ENCODE assay signal across 23 cellular contexts in genomic region chr10:110805292-110805691, GRCh38.
DNase-seq lines count a peak whose midpoint lies in the region; ATAC-seq and TF ChIP-seq lines count a peak whose summit lies in the region.
"Had no signal": no experiment of that assay in that cellular context is flagged by ENCODE, and none has a peak within 500 bp of the region (broad histone marks: within the 10 kb centered on the region; RNA-seq: fewer than 3 reads in every experiment).

No MANE protein-coding gene starts in this region.

- no peak for DNase-seq in activated CD4-positive, alpha-beta T cell treated with anti-CD3 and anti-CD28 coated beads, Interleukin-2, amount 10 ng/mL, durations not matched to agents 7 days and 5 days
- DNase-seq in activated CD4-positive, alpha-beta T cell treated with anti-CD3 and anti-CD28 coated beads for 4 hours, result no peak
- DNase-seq in RPMI7951 (ENCODE audit: low read depth) (peak; percentile 13), esophagus squamous epithelium (lab: John Stamatoyannopoulos, UW) (no peak), NCI-H2196 (lab: John Stamatoyannopoulos, UW; ENCODE audit: unreplicated experiment) (no peak), HuH-7 (ENCODE audit: low spot score) (no peak)
- DNase-seq: activated CD4-positive, alpha-beta memory T cell treated with anti-CD3 and anti-CD28 coated beads for 36 hours; activated gamma-delta T cell treated with Interleukin-2 at 50 U/mL for 16 hours; amniotic stem cell; islet precursor cell; NCI-H1092; NCI-H187 treated with DMSO at 0.1 percent for 48 hours; NCI-H526 treated with DMSO at 0.1 percent for 48 hours; stimulated activated CD8-positive, alpha-beta memory T cell treated with anti-CD3 and anti-CD28 coated beads, Interleukin-4, amount 100 ng/mL, for 48 hours; upper lobe of left lung had no signal

- 46 to 50% methylated on average over 3 to 4 of the region's 5 CpGs for WGBS in esophagus squamous epithelium, 2 donors

- no peaks in the 10 kb centered on the region for H3K9me3 ChIP-seq in esophagus squamous epithelium
- H3K9me3 ChIP-seq: HAP-1, upper lobe of left lung had no signal

- no peaks in the 10 kb centered on the region for H3K27me3 Mint-ChIP-seq in activated CD4-positive, alpha-beta T cell treated with anti-CD3 and anti-CD28 coated beads, Interleukin-2, amount 10 ng/mL, durations not matched to agents 7 days and 5 days
- H3K27me3 Mint-ChIP-seq in stimulated activated memory B cell treated with anti-CD40 and anti-IgM and Interleukin-4, amounts not matched to agents 10 μg/mL and 1 μg/mL and 100 μg/mL, for 72 hours, result no peaks in the 10 kb centered on the region
- H3K27me3 Mint-ChIP-seq: activated CD4-positive, alpha-beta memory T cell treated with anti-CD3 and anti-CD28 coated beads for 36 hours; progenitor cell of endocrine pancreas had no signal

- intact Hi-C loops in esophagus squamous epithelium (cut with DNase I), result loop anchor here (10.0 kb wide), 1 partner anchor 70 kb away; the partner anchor contains the start of gene PDCD4

- H3K36me3 Mint-ChIP-seq in activated CD4-positive, alpha-beta T cell treated with anti-CD3 and anti-CD28 coated beads, Interleukin-2, amount 10 ng/mL, durations not matched to agents 7 days and 5 days (ENCODE audit: low read depth), result peaks cover 3% of the 10 kb centered on the region
- no peaks in the 10 kb centered on the region for H3K36me3 Mint-ChIP-seq in stimulated activated memory B cell treated with anti-CD40 and anti-IgM and Interleukin-4, amounts not matched to agents 10 μg/mL and 1 μg/mL and 100 μg/mL, for 72 hours
- H3K36me3 Mint-ChIP-seq: activated CD4-positive, alpha-beta memory T cell treated with anti-CD3 and anti-CD28 coated beads for 36 hours; WTC11 had no signal

- ATAC-seq in stimulated activated memory B cell treated with anti-CD40 and anti-IgM and Interleukin-4, amounts not matched to agents 10 μg/mL and 1 μg/mL and 100 μg/mL, for 72 hours, result no peak
- ATAC-seq in GM21737 (IDR thresholded peaks at IDR 0.05; ENCODE audit: unreplicated experiment), result no peak
- ATAC-seq: HepG2, SK-N-SH treated with all-trans-retinoic acid at 6 μM for 48 hours, WTC11 had no signal

- CTCF ChIA-PET in activated CD4-positive, alpha-beta T cell treated with anti-CD3 and anti-CD28 coated beads, Interleukin-2, amount 10 ng/mL, durations not matched to agents 7 days and 5 days (lab: Charles Lee), result interaction anchor here (0.8 to 3.3 kb wide), 2 partner anchors 15 to 96 kb away, joined by 4 to 17 read pairs; no protein-coding TSS in a partner anchor

- peak overlapping the region; percentile 6 for H3K27ac Mint-ChIP-seq in activated CD4-positive, alpha-beta T cell treated with anti-CD3 and anti-CD28 coated beads, Interleukin-2, amount 10 ng/mL, durations not matched to agents 7 days and 5 days
- H3K27ac Mint-ChIP-seq in stimulated activated memory B cell treated with anti-CD40 and anti-IgM and Interleukin-4, amounts not matched to agents 10 μg/mL and 1 μg/mL and 100 μg/mL, for 72 hours, result peak overlapping the region; percentile 68
- H3K27ac Mint-ChIP-seq: activated CD4-positive, alpha-beta memory T cell treated with anti-CD3 and anti-CD28 coated beads for 36 hours; WTC11 had no signal

- no peaks in the 10 kb centered on the region for H3K9me3 Mint-ChIP-seq in activated CD4-positive, alpha-beta T cell treated with anti-CD3 and anti-CD28 coated beads, Interleukin-2, amount 10 ng/mL, durations not matched to agents 7 days and 5 days
- H3K9me3 Mint-ChIP-seq in stimulated activated memory B cell treated with anti-CD40 and anti-IgM and Interleukin-4, amounts not matched to agents 10 μg/mL and 1 μg/mL and 100 μg/mL, for 72 hours, result no peaks in the 10 kb centered on the region
- H3K9me3 Mint-ChIP-seq: activated CD4-positive, alpha-beta memory T cell treated with anti-CD3 and anti-CD28 coated beads for 36 hours; WTC11 had no signal

- no peak overlapping the region for H3K4me3 Mint-ChIP-seq in activated CD4-positive, alpha-beta T cell treated with anti-CD3 and anti-CD28 coated beads, Interleukin-2, amount 10 ng/mL, durations not matched to agents 7 days and 5 days
- no peak overlapping the region for H3K4me3 Mint-ChIP-seq in stimulated activated memory B cell treated with anti-CD40 and anti-IgM and Interleukin-4, amounts not matched to agents 10 μg/mL and 1 μg/mL and 100 μg/mL, for 72 hours
- H3K4me3 Mint-ChIP-seq: activated CD4-positive, alpha-beta memory T cell treated with anti-CD3 and anti-CD28 coated beads for 36 hours; WTC11 had no signal

- H3K36me3 ChIP-seq in esophagus squamous epithelium, result no peaks in the 10 kb centered on the region
- H3K36me3 ChIP-seq: HAP-1, upper lobe of left lung had no signal

- no peak for TF ChIP-seq POLR2A in esophagus squamous epithelium (IDR thresholded peaks at IDR 0.05)

- POLR2A ChIA-PET in activated CD4-positive, alpha-beta T cell treated with anti-CD3 and anti-CD28 coated beads, Interleukin-2, amount 10 ng/mL, durations not matched to agents 7 days and 5 days (lab: Charles Lee), result no interaction called here

- peaks cover 24 to 50% (median 29%) of the 10 kb centered on the region in 3 donors for H3K4me1 ChIP-seq in esophagus squamous epithelium

- H3K27ac ChIP-seq in esophagus squamous epithelium, result peak overlapping the region in 3 of 4 donors; percentile 30 to 49 (median 48)
- H3K27ac ChIP-seq: coronary artery, upper lobe of left lung had no signal

- no peak overlapping the region for H3K4me3 ChIP-seq in esophagus squamous epithelium
- H3K4me3 ChIP-seq: coronary artery, HAP-1, upper lobe of left lung had no signal

- peaks cover 37% of the 10 kb centered on the region for H3K4me1 Mint-ChIP-seq in activated CD4-positive, alpha-beta T cell treated with anti-CD3 and anti-CD28 coated beads, Interleukin-2, amount 10 ng/mL, durations not matched to agents 7 days and 5 days
- peaks cover 43% of the 10 kb centered on the region for H3K4me1 Mint-ChIP-seq in stimulated activated memory B cell treated with anti-CD40 and anti-IgM and Interleukin-4, amounts not matched to agents 10 μg/mL and 1 μg/mL and 100 μg/mL, for 72 hours

- TF ChIP-seq CTCF in esophagus squamous epithelium (IDR thresholded peaks at IDR 0.05), result no peak

- H3K27me3 ChIP-seq in esophagus squamous epithelium, result no peaks in the 10 kb centered on the region
- H3K27me3 ChIP-seq: upper lobe of left lung had no signal
